In the genomic region with DNA sequence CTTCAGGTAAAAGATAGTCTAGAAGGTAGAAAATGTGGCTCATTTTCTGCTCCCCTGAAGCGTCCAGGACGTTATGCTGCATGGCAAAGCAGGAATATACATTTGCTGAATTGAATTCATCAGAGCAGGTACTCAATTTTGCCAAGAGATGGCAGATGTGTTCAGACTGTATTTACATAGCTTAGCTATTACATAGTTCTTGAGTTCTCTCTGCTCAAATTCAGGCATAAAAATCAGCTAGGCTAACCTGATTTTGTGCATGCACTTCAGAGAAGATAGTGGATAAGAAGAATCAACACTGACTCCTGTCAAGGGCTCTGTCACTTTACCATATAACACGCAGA, we compare ENCODE assay signal across 13 cellular contexts.
DNase-seq lines count a peak whose midpoint lies in the region; ATAC-seq and TF ChIP-seq lines count a peak whose summit lies in the region.
"Had no signal": no experiment of that assay in that cellular context is flagged by ENCODE, and none has a peak within 500 bp of the region (broad histone marks: within the 10 kb centered on the region; RNA-seq: fewer than 3 reads in every experiment).

No MANE protein-coding gene starts in this region.

- H3K9me3 ChIP-seq in osteoblast (ENCODE audit: low read depth, low read length) (no peaks in the 10 kb centered on the region), Peyer's patch (no peaks in the 10 kb centered on the region)

- H3K9me3 Mint-ChIP-seq in activated T-helper 17 cell treated with anti-CD3 and anti-CD28 coated beads, Interleukin-2, amount 50 U/mL, for 72 hours = peaks cover 4% of the 10 kb centered on the region
- H3K9me3 Mint-ChIP-seq: activated T-cell treated with anti-CD3 and anti-CD28 coated beads, Interleukin-2, amount 50 U/mL, for 4 hours; H9 had no signal

- H3K36me3 Mint-ChIP-seq in activated T-helper 17 cell treated with anti-CD3 and anti-CD28 coated beads, Interleukin-2, amount 50 U/mL, for 72 hours (ENCODE audit: low read depth) = no peaks in the 10 kb centered on the region
- H3K36me3 Mint-ChIP-seq: natural killer cell had no signal

- H2AFZ ChIP-seq in osteoblast (ENCODE audit: low read length) = peak overlapping the region; percentile 60

- H3K36me3 ChIP-seq in GM06990 (ENCODE audit: control insufficient read depth, insufficient read depth, low read length) (no peaks in the 10 kb centered on the region), osteoblast (ENCODE audit: insufficient read depth, low read length) (no peaks in the 10 kb centered on the region), Peyer's patch (no peaks in the 10 kb centered on the region)

- H3K4me1 ChIP-seq in osteoblast (ENCODE audit: insufficient read depth, low read length) = peaks cover 16% of the 10 kb centered on the region
- H3K4me1 ChIP-seq in Peyer's patch = no peaks in the 10 kb centered on the region

- no peaks in the 10 kb centered on the region for H3K4me1 Mint-ChIP-seq in activated T-helper 17 cell treated with anti-CD3 and anti-CD28 coated beads, Interleukin-2, amount 50 U/mL, for 72 hours
- H3K4me1 Mint-ChIP-seq: natural killer cell had no signal

- no peak for DNase-seq in GM06990 (ENCODE audit: extremely low read depth, insufficient read length)
- peak; percentile 52 for DNase-seq in NCI-H2227 treated with DMSO at 0.1 percent for 48 hours (lab: John Stamatoyannopoulos, UW)
- DNase-seq in cerebellar cortex (ENCODE audit: low spot score) = peak; percentile 8
- no peak for DNase-seq in osteoblast (ENCODE audit: insufficient read length, low spot score, missing footprints)
- DNase-seq in Peyer's patch = no peak
- no peak for DNase-seq in stimulated activated naive CD8-positive, alpha-beta T cell treated with anti-CD3 and anti-CD28 coated beads, Interleukin-15, Interleukin-2, amounts not matched to agents 100 U/mL and 50 U/mL, for 24 hours
- DNase-seq: activated T-cell treated with anti-CD3 and anti-CD28 coated beads, Interleukin-2, amount 50 U/mL, for 4 hours; H9; natural killer cell; T-helper 1 cell had no signal

- no peak overlapping the region for H3K27ac Mint-ChIP-seq in activated T-helper 17 cell treated with anti-CD3 and anti-CD28 coated beads, Interleukin-2, amount 50 U/mL, for 72 hours
- H3K27ac Mint-ChIP-seq: natural killer cell had no signal

- peaks cover 9% of the 10 kb centered on the region for H3K27me3 Mint-ChIP-seq in activated T-helper 17 cell treated with anti-CD3 and anti-CD28 coated beads, Interleukin-2, amount 50 U/mL, for 72 hours

- peak overlapping the region; percentile 69 for H3K4me2 ChIP-seq in osteoblast (ENCODE audit: insufficient read depth, low read length)

- peak; percentile 14 for TF ChIP-seq CTCF in GM06990 (IDR thresholded peaks at IDR 0.05; ENCODE audit: insufficient read depth, low read length, poor library complexity, severe bottlenecking)
- TF ChIP-seq CTCF in osteoblast (IDR thresholded peaks at IDR 0.05; ENCODE audit: extremely low read depth, low read depth, low read length) = peak; percentile 23
- peak in 3 of 6 experiments; percentile 44 to 57 (median 48) for TF ChIP-seq CTCF in Peyer's patch (IDR thresholded peaks at IDR 0.05)

- H3K4me3 ChIP-seq in GM06990 (replicated peaks; ENCODE audit: low read depth, low read length) (no peak overlapping the region), osteoblast (ENCODE audit: insufficient read depth, low read length) (no peak overlapping the region), Peyer's patch (no peak overlapping the region)

- TF ChIP-seq POLR2A in Peyer's patch (IDR thresholded peaks at IDR 0.05) = no peak

- H3K27me3 ChIP-seq in GM06990 (replicated peaks; ENCODE audit: control insufficient read depth, insufficient read depth, low read length) (no peaks in the 10 kb centered on the region), osteoblast (ENCODE audit: insufficient read depth, low read length) (no peaks in the 10 kb centered on the region), Peyer's patch (no peaks in the 10 kb centered on the region)

- no peak overlapping the region for H3K4me3 Mint-ChIP-seq in activated T-helper 17 cell treated with anti-CD3 and anti-CD28 coated beads, Interleukin-2, amount 50 U/mL, for 72 hours
- H3K4me3 Mint-ChIP-seq: activated T-cell treated with anti-CD3 and anti-CD28 coated beads, Interleukin-2, amount 50 U/mL, for 4 hours; H9; natural killer cell had no signal

- H3K27ac ChIP-seq in osteoblast (ENCODE audit: low read depth, low read length) (peak overlapping the region; percentile 69), Peyer's patch (no peak overlapping the region)
- H3K27ac ChIP-seq: epithelial cell of prostate had no signal

- H3K79me2 ChIP-seq in osteoblast (ENCODE audit: insufficient read depth, low read length) = no peaks in the 10 kb centered on the region

- no peaks in the 10 kb centered on the region for H4K20me1 ChIP-seq in osteoblast (ENCODE audit: insufficient read depth, low read length)

- ATAC-seq in activated T-helper 17 cell treated with anti-CD3 and anti-CD28 coated beads, Interleukin-2, amount 50 U/mL, for 72 hours (replicated peaks) = no peak
- no peak for ATAC-seq in stimulated activated naive CD8-positive, alpha-beta T cell treated with anti-CD3 and anti-CD28 coated beads, Interleukin-15, Interleukin-2, amounts not matched to agents 100 U/mL and 50 U/mL, for 24 hours
- no peak for ATAC-seq in GM18868 (IDR thresholded peaks at IDR 0.05; ENCODE audit: unreplicated experiment)
- ATAC-seq: activated T-cell treated with anti-CD3 and anti-CD28 coated beads, Interleukin-2, amount 50 U/mL, for 4 hours; natural killer cell had no signal

Comparison
In these comparisons a context has a peak if more than half of its experiments do, and no peak if none do; other contexts are left out.
1. DNase-seq: peak in NCI-H2227 treated with DMSO at 0.1 percent for 48 hours (single experiment) and cerebellar cortex (single experiment); none in GM06990 (single experiment), osteoblast (single experiment), Peyer's patch (0 of 3) and stimulated activated naive CD8-positive, alpha-beta T cell treated with anti-CD3 and anti-CD28 coated beads, Interleukin-15, Interleukin-2, amounts not matched to agents 100 U/mL and 50 U/mL, for 24 hours (single experiment).